Comparison of ENCODE assay signal across 8 cellular contexts in the genomic region with DNA sequence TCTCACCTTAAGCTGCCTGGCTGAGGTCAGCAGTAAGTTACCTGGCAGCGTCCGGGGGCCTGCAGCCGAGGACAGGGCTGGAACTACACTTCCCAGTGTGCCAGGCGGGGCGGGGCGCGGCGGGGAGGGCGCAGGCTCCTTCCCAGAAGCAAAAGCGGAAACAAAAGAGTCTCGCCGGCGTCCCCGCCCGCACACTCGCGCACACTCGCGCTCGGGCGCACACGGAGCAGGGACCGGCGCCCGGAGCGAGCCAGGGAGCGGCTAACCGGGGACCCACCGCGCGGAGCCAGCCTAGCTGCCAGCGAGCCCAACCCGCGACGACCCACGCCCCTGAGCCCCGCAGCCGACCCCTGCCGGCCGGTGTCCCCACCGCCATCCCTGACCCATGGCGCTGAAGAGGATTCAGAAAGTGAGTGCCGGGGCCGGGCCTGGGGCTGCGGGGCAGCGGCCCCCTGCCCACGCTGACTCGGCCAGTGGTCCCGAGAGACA. TPM values are rescaled to one million over a fixed set of nuclear protein-coding genes. Genes with fewer than 3 reads are reported as not detected.
DNase-seq lines count a peak whose midpoint lies in the region; ATAC-seq and TF ChIP-seq lines count a peak whose summit lies in the region.

Gene UBE2D1 (plus strand): TSS at position 190 of the 489 bp plus-strand sequence. CDS start 196 bp downstream, at position 386.

- H3K4me3 ChIP-seq in DND-41 (ENCODE audit: low read depth in 1 of 2, low read length in 2 of 2) (peak within 1 kb of the TSS; percentile 84 to 89), fibroblast of villous mesenchyme (ENCODE audit: low read depth, low read length) (peak within 1 kb of the TSS; percentile 83), neural cell (ENCODE audit: low read length) (peak within 1 kb of the TSS; percentile 88), stomach smooth muscle (ENCODE audit: low read length in 2 of 2) (peak within 1 kb of the TSS; percentile 81 to 86)
- peak within 1 kb of the TSS; percentile 71 for H3K4me3 ChIP-seq in Jurkat, Clone E6-1 (ENCODE audit: low read length)

- H2AFZ ChIP-seq in DND-41 (ENCODE audit: low read depth, low read length) (peak within 1 kb of the TSS; percentile 98), neural cell (ENCODE audit: low read depth, low read length) (peak within 1 kb of the TSS; percentile 84)

- H3K9me3 ChIP-seq in DND-41 (ENCODE audit: insufficient read depth, low read length, severe bottlenecking) = no peaks in the 10 kb centered on the region
- H3K9me3 ChIP-seq in neural cell (ENCODE audit: low read length) = no peaks in the 10 kb centered on the region
- no peaks in the 10 kb centered on the region for H3K9me3 ChIP-seq in stomach smooth muscle (ENCODE audit: control insufficient read depth in 2 of 2, low read length in 2 of 2)

- peak; percentile 98 for ATAC-seq in DND-41 (ENCODE audit: insufficient read depth, low read depth)
- peak; percentile 97 for ATAC-seq in GM21619 (IDR thresholded peaks at IDR 0.05; ENCODE audit: unreplicated experiment)

- H3F3A ChIP-seq in neural cell (ENCODE audit: insufficient read depth, low read length, poor library complexity, severe bottlenecking) = no peaks in the 10 kb centered on the region

- H4K20me1 ChIP-seq in DND-41 (ENCODE audit: insufficient read depth, low read length) (peaks cover 10% of the 10 kb centered on the region; the same call in 1 of the 2 replicates), neural cell (ENCODE audit: insufficient read depth) (no peaks in the 10 kb centered on the region)

- H3K9ac ChIP-seq in DND-41 (ENCODE audit: low read depth, low read length) (peak within 1 kb of the TSS; percentile 94), neural cell (ENCODE audit: low read length) (peak within 1 kb of the TSS; percentile 88), stomach smooth muscle (ENCODE audit: low read length in 2 of 2) (peak within 1 kb of the TSS; percentile 71 to 84)

- TF ChIP-seq POLR2A in Raji (IDR thresholded peaks at IDR 0.05; ENCODE audit: insufficient read depth, low read depth, low read length) = peak; percentile 88

- TF ChIP-seq CTCF in DND-41 (IDR thresholded peaks at IDR 0.05; ENCODE audit: borderline replicate concordance, extremely low read depth, low read length, poor library complexity, severe bottlenecking) (no peak), fibroblast of villous mesenchyme (IDR thresholded peaks at IDR 0.05; ENCODE audit: insufficient read depth, low read depth, low read length) (peak; percentile 20), neural cell (IDR thresholded peaks at IDR 0.05; ENCODE audit: poor library complexity, severe bottlenecking) (peak; percentile 37)

- peaks cover 31% of the 10 kb centered on the region for H3K4me1 ChIP-seq in DND-41 (ENCODE audit: insufficient read depth, low read length)
- peaks cover 2% of the 10 kb centered on the region for H3K4me1 ChIP-seq in stomach smooth muscle (ENCODE audit: control insufficient read depth, insufficient read depth, low read length)

- no peak for TF ChIP-seq EP300 in neural cell (conservative IDR thresholded peaks at IDR 0.05; ENCODE audit: poor library complexity, severe bottlenecking)

- H3K9me2 ChIP-seq in neural cell (ENCODE audit: insufficient read depth, low read length) = no peaks in the 10 kb centered on the region

- H3K27ac ChIP-seq in DND-41 (ENCODE audit: low read length) (peak within 1 kb of the TSS; percentile 65), neural cell (ENCODE audit: low read length) (peak within 1 kb of the TSS; percentile 71), stomach smooth muscle (ENCODE audit: low read length) (no peak within 1 kb of the TSS)

- H3K4me2 ChIP-seq in DND-41 (ENCODE audit: insufficient read depth, low read length) (peak within 1 kb of the TSS; percentile 87), neural cell (ENCODE audit: low read length) (peak within 1 kb of the TSS; percentile 92)

- no peaks in the 10 kb centered on the region for H3K27me3 ChIP-seq in DND-41 (ENCODE audit: insufficient read depth, low read length, poor library complexity)
- H3K27me3 ChIP-seq in neural cell (ENCODE audit: insufficient read depth, low read depth, low read length) = no peaks in the 10 kb centered on the region
- H3K27me3 ChIP-seq in stomach smooth muscle (ENCODE audit: control insufficient read depth in 1 of 2, insufficient read depth in 2 of 2, low read length in 2 of 2) = no peaks in the 10 kb centered on the region

- peak; percentile 21 for TF ChIP-seq RAD21 in neural cell (conservative IDR thresholded peaks at IDR 0.05)

- DNase-seq in DND-41 (peak; percentile 87), fibroblast of villous mesenchyme (ENCODE audit: low read depth) (peak; percentile 74)
- DNase-seq in Jurkat, Clone E6-1 (ENCODE audit: low read depth, low spot score) = peak; percentile 47
- peak; percentile 93 for DNase-seq in activated effector memory CD4-positive, alpha-beta T cell treated with anti-CD3 and anti-CD28 coated beads, Interleukin-2, amount 50 U/mL, for 16 hours

- H3K79me2 ChIP-seq in DND-41 (ENCODE audit: insufficient read depth, low read length) = peaks cover 48% of the 10 kb centered on the region
- H3K79me2 ChIP-seq in neural cell (replicated peaks; ENCODE audit: insufficient read depth, low read length) = peaks cover 41% of the 10 kb centered on the region

- peaks cover 5% of the 10 kb centered on the region; the same call in 1 of the 2 replicates for H3K36me3 ChIP-seq in DND-41 (ENCODE audit: insufficient read depth, low read length)
- H3K36me3 ChIP-seq in neural cell (ENCODE audit: insufficient read depth, low read length) = no peaks in the 10 kb centered on the region
- no peaks in the 10 kb centered on the region for H3K36me3 ChIP-seq in stomach smooth muscle (ENCODE audit: control insufficient read depth in 2 of 2, insufficient read depth in 2 of 2, low read length in 2 of 2)

TF ChIP-seq in neural cell, 6 proteins besides CTCF, POLR2A, EP300 and RAD21:
- peak; percentile 92 for TF ChIP-seq POLR2AphosphoS5 (IDR thresholded peaks at IDR 0.05)
- peak; percentile 76 for TF ChIP-seq REST (IDR thresholded peaks at IDR 0.05; ENCODE audit: borderline replicate concordance)
- no peak for TF ChIP-seq SMC3 (conservative IDR thresholded peaks at IDR 0.05; ENCODE audit: poor library complexity)
- TF ChIP-seq MXI1 (conservative IDR thresholded peaks at IDR 0.05; ENCODE audit: poor library complexity, severe bottlenecking) = peak; percentile 76
- peak; percentile 72 for TF ChIP-seq TAF1 (IDR thresholded peaks at IDR 0.05; ENCODE audit: low read depth)

RNA-seq across cellular contexts. Expression of gene UBE2D1, which starts in this region (rescaled TPM):
- 16.1 TPM for polyA plus RNA-seq in Jurkat, Clone E6-1 (2012; ENCODE audit: insufficient read depth, insufficient read length)
- 12.9 and 27.6 TPM in 2 replicates for total RNA-seq in fibroblast of villous mesenchyme
- polyA plus RNA-seq in neural cell = 68.6 and 89.8 TPM in 2 replicates
- 79.4 and 90.5 TPM in 2 replicates for polyA minus RNA-seq in neural cell
